In the genomic region with DNA sequence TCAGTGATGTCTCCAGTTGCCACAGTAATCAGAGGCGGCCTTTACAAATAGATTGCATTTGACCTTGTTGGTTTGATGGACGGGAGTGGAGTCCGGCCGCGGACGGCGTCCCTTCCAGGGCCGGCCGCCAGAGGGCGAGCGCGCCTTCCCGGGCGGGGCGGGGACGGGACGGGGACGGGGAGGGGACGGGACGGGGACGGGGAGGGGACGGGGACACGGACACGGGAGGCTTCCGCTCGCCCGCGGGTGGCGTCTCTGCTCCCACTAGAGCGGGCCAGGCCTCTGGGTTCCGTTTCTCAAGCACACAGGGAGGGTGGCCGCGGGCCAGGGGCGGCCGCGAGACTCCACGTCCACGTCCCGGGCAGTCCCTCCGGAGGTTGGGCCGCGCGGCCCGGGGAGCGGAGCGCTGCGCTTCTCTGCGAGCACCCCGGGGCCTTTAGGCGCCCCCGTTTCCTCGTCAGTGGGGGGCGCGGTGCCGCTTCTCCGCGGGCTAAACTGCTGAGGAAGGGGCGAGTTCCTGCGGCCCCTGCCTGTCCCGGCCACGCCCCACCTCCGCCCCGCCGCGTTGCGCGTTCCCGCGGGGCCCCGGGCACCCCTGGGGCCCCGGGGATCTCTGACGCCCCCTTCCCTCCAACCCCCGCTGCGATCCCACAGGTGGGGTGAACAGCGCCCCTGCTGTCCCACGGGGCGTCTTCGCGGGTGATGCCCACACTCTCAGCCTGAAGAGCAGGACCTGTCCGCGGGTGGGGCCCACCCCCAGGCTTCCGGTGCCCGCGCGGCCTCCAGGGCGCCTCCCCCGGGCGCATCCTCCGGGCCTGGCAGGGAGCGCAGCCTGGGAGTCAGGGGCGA, we compare ENCODE assay signal across 8 cellular contexts.
DNase-seq lines count a peak whose midpoint lies in the region; ATAC-seq and TF ChIP-seq lines count a peak whose summit lies in the region.

No MANE protein-coding gene starts in this region.

- peak overlapping the region; percentile 85 for H3K4me3 Mint-ChIP-seq in T-helper 17 cell

- peaks cover 16% of the 10 kb centered on the region for H3K4me1 Mint-ChIP-seq in T-helper 17 cell

- peaks cover 11 to 27% (median 24%) of the 10 kb centered on the region in 3 donors for H3K27me3 ChIP-seq in skeletal muscle tissue (ENCODE audit: control insufficient read depth in 3 of 3, insufficient read depth in 3 of 3, low read length in 3 of 3)

- peaks cover 0 to 7% (median 2%) of the 10 kb centered on the region in 3 donors for H3K4me1 ChIP-seq in skeletal muscle tissue (ENCODE audit: control insufficient read depth in 3 of 3, insufficient read depth in 3 of 3, low read length in 3 of 3)

- peak; percentile 50 for ATAC-seq in HG02943 (IDR thresholded peaks at IDR 0.05; ENCODE audit: low read depth, unreplicated experiment)
- ATAC-seq in T-helper 17 cell: peak; percentile 78
- no peak for ATAC-seq in HG03108 (IDR thresholded peaks at IDR 0.05; ENCODE audit: unreplicated experiment)

- no peak overlapping the region for H3K27ac ChIP-seq in skeletal muscle tissue (ENCODE audit: low read depth, low read length)

- peak overlapping the region in 2 of 3 donors; percentile 53 to 64 for H3K9ac ChIP-seq in skeletal muscle tissue (ENCODE audit: low read depth in 1 of 3, low read length in 3 of 3)

- H3K4me3 ChIP-seq in GM12865 (ENCODE audit: low read depth, low read length) (no peak overlapping the region; the same call in 1 of the 2 replicates), iPS-11a (ENCODE audit: low read depth, low read length) (peak overlapping the region; percentile 54), skeletal muscle tissue (ENCODE audit: low read length in 3 of 3) (peak overlapping the region; percentile 40 to 54 (median 52))

- H3K36me3 Mint-ChIP-seq in T-helper 17 cell (ENCODE audit: low read depth): no peaks in the 10 kb centered on the region

- DNase-seq in GM12865 (ENCODE audit: low read depth) (peak; percentile 41), T-helper 17 cell (peak; percentile 66 to 70 (median 68)), astrocyte of the hippocampus (ENCODE audit: low read depth, low spot score) (peak; percentile 70), GDM1 (lab: John Stamatoyannopoulos, UW) (no peak)

- no peaks in the 10 kb centered on the region for H3K36me3 ChIP-seq in skeletal muscle tissue (ENCODE audit: control insufficient read depth in 3 of 3, insufficient read depth in 3 of 3, low read length in 3 of 3)

- H3K27ac Mint-ChIP-seq in T-helper 17 cell: peak overlapping the region; percentile 11

- TF ChIP-seq CTCF in GM12865 (IDR thresholded peaks at IDR 0.05; ENCODE audit: insufficient read depth, low read depth, low read length, missing control alignments): peak; percentile 68

- H3K9me3 ChIP-seq in T-helper 17 cell (ENCODE audit: control insufficient read depth, low read length, poor library complexity, severe bottlenecking): no peaks in the 10 kb centered on the region
- H3K9me3 ChIP-seq in skeletal muscle tissue (ENCODE audit: control insufficient read depth in 3 of 3, low read length in 3 of 3): no peaks in the 10 kb centered on the region

- peaks cover 8% of the 10 kb centered on the region for H3K27me3 Mint-ChIP-seq in T-helper 17 cell
